In genomic region chr17:48571024-48571818, GRCh38 we compare ENCODE assay signal across 9 cellular contexts. TPM values are rescaled to one million over a fixed set of nuclear protein-coding genes. Genes with fewer than 3 reads are reported as not detected.
DNase-seq lines count a peak whose midpoint lies in the region; ATAC-seq, FAIRE-seq and TF ChIP-seq lines count a peak whose summit lies in the region.
"Had no signal": no experiment of that assay in that cellular context is flagged by ENCODE, and none has a peak within 500 bp of the region (broad histone marks: within the 10 kb centered on the region; RNA-seq: fewer than 3 reads in every experiment).

No MANE protein-coding gene starts in this region.

- 0% methylated on average over 12 of the region's 26 CpGs; no CpG with 5 or more reads in 1 of the 2 experiments for WGBS in IMR-90 (ENCODE audit: extremely low coverage in 2 of 2, insufficient read length in 1 of 2), 2 experiments

- no peaks in the 10 kb centered on the region for H3K27me3 Mint-ChIP-seq in progenitor cell of endocrine pancreas

- peak overlapping the region; percentile 75 for H2BK15ac ChIP-seq in IMR-90 (ENCODE audit: low read depth, low read length)

- peak overlapping the region; percentile 77 to 97 for H4K8ac ChIP-seq in IMR-90 (ENCODE audit: low read depth in 2 of 2, low read length in 2 of 2)

- peak overlapping the region; percentile 71 for H3K27ac Mint-ChIP-seq in progenitor cell of endocrine pancreas
- H3K27ac Mint-ChIP-seq: activated naive CD4-positive, alpha-beta T cell treated with anti-CD3 and anti-CD28 coated beads, Interleukin-2, amount 50 U/mL, for 24 hours; CD4-positive, alpha-beta T cell had no signal

- peak overlapping the region; percentile 98 for H3K14ac ChIP-seq in IMR-90 (replicated peaks; ENCODE audit: low read depth, low read length)

- H2AFZ ChIP-seq in IMR-90 (replicated peaks; ENCODE audit: low read length, poor library complexity) (peak overlapping the region; percentile 15), endothelial cell of umbilical vein (ENCODE audit: low read depth, low read length) (no peak overlapping the region)

- H3K9me1 ChIP-seq in IMR-90 (ENCODE audit: insufficient read depth, low read length) (peaks cover 13% of the 10 kb centered on the region), endothelial cell of umbilical vein (replicated peaks; ENCODE audit: control insufficient read depth, extremely low read depth, insufficient read depth, low read length) (no peaks in the 10 kb centered on the region)

- H3K56ac ChIP-seq in IMR-90 (ENCODE audit: extremely low read depth, insufficient read depth, low read length) = peak overlapping the region; percentile 96

- DNase-seq in IMR-90 (peak; percentile 71), endothelial cell of umbilical vein (ENCODE audit: low read depth, low spot score) (peak; percentile 80), progenitor cell of endocrine pancreas (ENCODE audit: low spot score, unreplicated experiment) (no peak), OCI-M2 (lab: John Stamatoyannopoulos, UW; ENCODE audit: unreplicated experiment) (no peak)
- no peak for DNase-seq in effector CD8-positive, alpha-beta T cell (lab: John Stamatoyannopoulos, UW)
- DNase-seq in activated CD4-positive, alpha-beta T cell treated with anti-CD3 and anti-CD28 coated beads, Interleukin-2, amount 50 U/mL, for 48 hours = no peak
- DNase-seq: activated CD4-positive, alpha-beta T cell treated with anti-CD3 and anti-CD28 coated beads for 1 hour; CD4-positive, alpha-beta T cell had no signal

- H4K20me1 ChIP-seq in IMR-90 (ENCODE audit: insufficient read depth, low read length) = peaks cover 12% of the 10 kb centered on the region
- H4K20me1 ChIP-seq in endothelial cell of umbilical vein (replicated peaks; ENCODE audit: control insufficient read depth, extremely low read depth, insufficient read depth, low read length) = no peaks in the 10 kb centered on the region

- H3K27ac ChIP-seq in IMR-90 (ENCODE audit: insufficient read depth, low read length) (peak overlapping the region; percentile 99), endothelial cell of umbilical vein (ENCODE audit: insufficient read depth, low read depth, low read length) (peak overlapping the region; percentile 68)

- peaks cover 14% of the 10 kb centered on the region for H3K4me1 Mint-ChIP-seq in progenitor cell of endocrine pancreas (ENCODE audit: low read depth)

- no peak for TF ChIP-seq CTCF in IMR-90 (conservative IDR thresholded peaks at IDR 0.05; ENCODE audit: low read depth, low read length)
- TF ChIP-seq CTCF in endothelial cell of umbilical vein (IDR thresholded peaks at IDR 0.05; ENCODE audit: extremely low read depth in 1 of 2, insufficient read depth in 1 of 2, low read depth in 1 of 2, low read length in 2 of 2) = no peak
- no peak for TF ChIP-seq CTCF in progenitor cell of endocrine pancreas (IDR thresholded peaks at IDR 0.05; ENCODE audit: unreplicated experiment)

- H3K4ac ChIP-seq in IMR-90 (ENCODE audit: low read depth, low read length) = peak overlapping the region; percentile 97

- intact Hi-C loops in IMR-90 (cut with micrococcal nuclease) = loop anchor here (2.0 kb wide), 1 partner anchor 22 kb away; the partner anchor contains the start of gene HOXB5
- intact Hi-C loops in endothelial cell of umbilical vein (cut with micrococcal nuclease) = loop anchor here (2.0 kb wide), 1 partner anchor 14 kb away; no protein-coding TSS in a partner anchor

- H3K36me3 ChIP-seq in IMR-90 (ENCODE audit: control insufficient read depth, insufficient read depth, low read length) (peaks cover 56% of the 10 kb centered on the region), endothelial cell of umbilical vein (ENCODE audit: control insufficient read depth in 2 of 2, extremely low read depth in 1 of 2, insufficient read depth in 2 of 2, low read length in 2 of 2) (peaks cover 0 to 3% of the 10 kb centered on the region in 2 experiments)

- peak overlapping the region; percentile 50 for H3K4me3 Mint-ChIP-seq in progenitor cell of endocrine pancreas (ENCODE audit: low read depth)
- H3K4me3 Mint-ChIP-seq: activated naive CD4-positive, alpha-beta T cell treated with anti-CD3 and anti-CD28 coated beads, Interleukin-2, amount 50 U/mL, for 24 hours; CD4-positive, alpha-beta T cell had no signal

- peak overlapping the region; percentile 95 for H4K91ac ChIP-seq in IMR-90 (ENCODE audit: insufficient read depth, low read depth, low read length)

- H3K23ac ChIP-seq in IMR-90 (ENCODE audit: low read depth, low read length) = peak overlapping the region; percentile 100

- H2BK120ac ChIP-seq in IMR-90 (ENCODE audit: low read depth, low read length) = peak overlapping the region; percentile 78

- peak overlapping the region; percentile 90 for H2BK20ac ChIP-seq in IMR-90 (ENCODE audit: low read depth, low read length)

- no peaks in the 10 kb centered on the region for H3K9me3 ChIP-seq in IMR-90 (ENCODE audit: control insufficient read depth, insufficient read depth, low read length)
- no peaks in the 10 kb centered on the region for H3K9me3 ChIP-seq in endothelial cell of umbilical vein (replicated peaks; ENCODE audit: control insufficient read depth, insufficient read depth, low read length)

- no peaks in the 10 kb centered on the region for H3K9me3 Mint-ChIP-seq in progenitor cell of endocrine pancreas (ENCODE audit: low read depth)
- H3K9me3 Mint-ChIP-seq: activated naive CD4-positive, alpha-beta T cell treated with anti-CD3 and anti-CD28 coated beads, Interleukin-2, amount 50 U/mL, for 24 hours; CD4-positive, alpha-beta T cell had no signal

- H3K27me3 ChIP-seq in IMR-90 (ENCODE audit: control insufficient read depth, insufficient read depth, low read length) (no peaks in the 10 kb centered on the region), endothelial cell of umbilical vein (ENCODE audit: control insufficient read depth in 2 of 2, insufficient read depth in 2 of 2, low read length in 2 of 2) (no peaks in the 10 kb centered on the region)

- H2BK5ac ChIP-seq in IMR-90 (ENCODE audit: low read depth, low read length, poor library complexity, severe bottlenecking) = peak overlapping the region; percentile 99

- H3K18ac ChIP-seq in IMR-90 (ENCODE audit: low read depth, low read length) = peak overlapping the region; percentile 73

- H4K5ac ChIP-seq in IMR-90 (ENCODE audit: low read depth, low read length) = peak overlapping the region; percentile 79

- BruUV-seq in IMR-90 (replicated peaks; lab: Mats Ljungman, UMichigan) = no TSS peak
- BruUV-seq in endothelial cell of umbilical vein (replicated peaks; lab: Mats Ljungman, UMichigan) = no TSS peak

- no peaks in the 10 kb centered on the region for H3K36me3 Mint-ChIP-seq in progenitor cell of endocrine pancreas (ENCODE audit: insufficient read depth)
- H3K36me3 Mint-ChIP-seq: activated naive CD4-positive, alpha-beta T cell treated with anti-CD3 and anti-CD28 coated beads, Interleukin-2, amount 50 U/mL, for 24 hours had no signal

- peak; percentile 77 for FAIRE-seq in endothelial cell of umbilical vein (lab: Jason Lieb, UNC)

- CTCF ChIA-PET in IMR-90 (lab: Yijun Ruan, JAX) (no interaction called here), endothelial cell of umbilical vein (lab: Charles Lee) (interaction anchor here (1.1 to 6.1 kb wide), 4 partner anchors 12 to 77 kb away, joined by 3 to 28 read pairs (median 4); no protein-coding TSS in a partner anchor)

- H3K4me3 ChIP-seq in IMR-90 (ENCODE audit: insufficient read depth, low read depth, low read length) = peak overlapping the region; percentile 45
- peak overlapping the region in 2 of 3 experiments; percentile 14 to 53 for H3K4me3 ChIP-seq in endothelial cell of umbilical vein (replicated peaks in 1 of 3; ENCODE audit: insufficient read depth in 1 of 3, low read depth in 1 of 3, low read length in 3 of 3)

- in situ Hi-C loops in IMR-90 (cut with MboI; ENCODE audit: low sequenced_read_pairs) = no loop called here

- POLR2A ChIA-PET in IMR-90 (lab: Charles Lee; ENCODE audit: unreplicated experiment) (interaction anchor here (0.9 to 1.3 kb wide), 3 partner anchors 12 to 19 kb away, joined by 3 to 6 read pairs (median 3); no protein-coding TSS in a partner anchor), endothelial cell of umbilical vein (lab: Charles Lee) (no interaction called here)

- peak overlapping the region; percentile 96 for H3K9ac ChIP-seq in IMR-90 (ENCODE audit: low read depth, low read length)
- H3K9ac ChIP-seq in endothelial cell of umbilical vein (replicated peaks; ENCODE audit: extremely low read depth, insufficient read depth, low read length) = peak overlapping the region; percentile 60

- H3K79me1 ChIP-seq in IMR-90 (ENCODE audit: low read depth in 1 of 2, low read length in 2 of 2) = peaks cover 0 to 7% of the 10 kb centered on the region in 2 experiments; a peak in 1 of 4 replicates

- ATAC-seq in IMR-90 (ENCODE audit: low read depth) = no peak

- H3K4me2 ChIP-seq in IMR-90 (ENCODE audit: low read depth, low read length) (peak overlapping the region; percentile 83), endothelial cell of umbilical vein (ENCODE audit: insufficient read depth, low read length) (peak overlapping the region; percentile 80)

- TF ChIP-seq POLR2A in IMR-90 (IDR thresholded peaks at IDR 0.05; ENCODE audit: low read depth, low read length) (no peak), endothelial cell of umbilical vein (IDR thresholded peaks at IDR 0.05; ENCODE audit: low read depth, low read length) (peak; percentile 40)

- no peak for TF ChIP-seq RAD21 in IMR-90 (IDR thresholded peaks at IDR 0.05; ENCODE audit: low read length)

- H3K4me1 ChIP-seq in IMR-90 (ENCODE audit: control insufficient read depth, insufficient read depth, low read length) = peaks cover 41% of the 10 kb centered on the region
- peaks cover 94% of the 10 kb centered on the region for H3K4me1 ChIP-seq in endothelial cell of umbilical vein (ENCODE audit: control insufficient read depth, extremely low read depth, insufficient read depth, low read length)

- peak overlapping the region; percentile 82 for H2AK5ac ChIP-seq in IMR-90 (ENCODE audit: low read depth, low read length)

- H2AK9ac ChIP-seq in IMR-90 (replicated peaks; ENCODE audit: low read depth, low read length, poor library complexity) = peak overlapping the region; percentile 84

- H3K79me2 ChIP-seq in endothelial cell of umbilical vein (ENCODE audit: control insufficient read depth, insufficient read depth, low read length) = peaks cover 99% of the 10 kb centered on the region

- dilution Hi-C loops in IMR-90 (cut with HindIII; ENCODE audit: low sequenced_read_pairs, unreplicated experiment) = no loop called here
- dilution Hi-C loops in endothelial cell of umbilical vein (cut with MboI; ENCODE audit: extremely low pct_ligation_motif_present, low sequenced_read_pairs) = no loop called here

RNA-seq across cellular contexts. Expression of gene HOXB4, which starts 6.9 kb away (rescaled TPM):
- total RNA-seq in IMR-90 (2012; rRNA removed) (1.9 and 2.0 TPM in 2 replicates), endothelial cell of umbilical vein (11.2 and 13.1 TPM in 2 replicates), progenitor cell of endocrine pancreas (3.4 and 6.0 TPM in 2 replicates)
- polyA plus RNA-seq in IMR-90 (2012; rRNA removed) (7.8 and 8.5 TPM in 2 replicates), endothelial cell of umbilical vein (4.6 and 5.4 TPM in 2 replicates)
- 2.2 and 4.1 TPM in 2 replicates for polyA plus RNA-seq in IMR-90 (2012; cell fraction: cytosol; rRNA removed)
- 17.8 and 38.5 TPM in 2 replicates for polyA plus RNA-seq in IMR-90 (2012; cell fraction: nucleus; rRNA removed; ENCODE audit: low replicate concordance)
- polyA plus RNA-seq in endothelial cell of umbilical vein (2011; cell fraction: cytosol; rRNA removed) = 2.5 and 3.3 TPM in 2 replicates
- polyA plus RNA-seq in endothelial cell of umbilical vein (2011; cell fraction: nucleus; rRNA removed) = 13.6 and 14.6 TPM in 2 replicates
- polyA plus RNA-seq in endothelial cell of umbilical vein (2012) = 5.2 and 5.6 TPM in 2 replicates
- polyA minus RNA-seq in endothelial cell of umbilical vein = 3.6 and 4.6 TPM in 2 replicates
- polyA minus RNA-seq in endothelial cell of umbilical vein (2011; cell fraction: cytosol; rRNA and poly(A)+ RNA removed) = 0.51 TPM
- 8.2 and 8.8 TPM in 2 replicates for polyA minus RNA-seq in endothelial cell of umbilical vein (2011; cell fraction: nucleus; rRNA and poly(A)+ RNA removed)

RNA-seq across cellular contexts. Expression of gene HOXB3, which starts 18.8 kb away (rescaled TPM):
- total RNA-seq in IMR-90 (2012; rRNA removed) (6.3 and 8.6 TPM in 2 replicates), endothelial cell of umbilical vein (45.0 and 56.6 TPM in 2 replicates), progenitor cell of endocrine pancreas (19.4 and 32.1 TPM in 2 replicates)
- polyA plus RNA-seq in IMR-90 (2012; rRNA removed) (59.6 and 76.4 TPM in 2 replicates), endothelial cell of umbilical vein (29.6 and 33.0 TPM in 2 replicates)
- polyA plus RNA-seq in IMR-90 (2012; cell fraction: cytosol; rRNA removed) = 31.9 and 71.7 TPM in 2 replicates
- polyA plus RNA-seq in IMR-90 (2012; cell fraction: nucleus; rRNA removed; ENCODE audit: low replicate concordance) = 383 and 595 TPM in 2 replicates
- polyA plus RNA-seq in endothelial cell of umbilical vein (2011; cell fraction: cytosol; rRNA removed) = 7.9 and 11.6 TPM in 2 replicates
- polyA plus RNA-seq in endothelial cell of umbilical vein (2011; cell fraction: nucleus; rRNA removed) = 81.4 and 85.1 TPM in 2 replicates
- 19.0 and 19.8 TPM in 2 replicates for polyA plus RNA-seq in endothelial cell of umbilical vein (2012)
- polyA minus RNA-seq in endothelial cell of umbilical vein = 7.7 and 13.3 TPM in 2 replicates
- 1.3 TPM for polyA minus RNA-seq in endothelial cell of umbilical vein (2011; cell fraction: cytosol; rRNA and poly(A)+ RNA removed)
- polyA minus RNA-seq in endothelial cell of umbilical vein (2011; cell fraction: nucleus; rRNA and poly(A)+ RNA removed) = 18.1 and 32.3 TPM in 2 replicates

RNA-seq across cellular contexts. Expression of gene HOXB5, which starts 22.4 kb away (rescaled TPM):
- total RNA-seq in IMR-90 (2012; rRNA removed) (0.54 and 0.56 TPM in 2 replicates), endothelial cell of umbilical vein (7.3 and 8.5 TPM in 2 replicates), progenitor cell of endocrine pancreas (2.1 and 5.6 TPM in 2 replicates)
- polyA plus RNA-seq in IMR-90 (2012; rRNA removed) (18.0 and 18.1 TPM in 2 replicates), endothelial cell of umbilical vein (2.0 and 2.6 TPM in 2 replicates)
- 19.7 and 32.7 TPM in 2 replicates for polyA plus RNA-seq in IMR-90 (2012; cell fraction: cytosol; rRNA removed)
- 13.4 and 16.5 TPM in 2 replicates for polyA plus RNA-seq in IMR-90 (2012; cell fraction: nucleus; rRNA removed; ENCODE audit: low replicate concordance)
- 1.0 and 1.1 TPM in 2 replicates for polyA plus RNA-seq in endothelial cell of umbilical vein (2011; cell fraction: cytosol; rRNA removed)
- polyA plus RNA-seq in endothelial cell of umbilical vein (2011; cell fraction: nucleus; rRNA removed) = 13.1 and 13.2 TPM in 2 replicates
- 3.3 and 3.5 TPM in 2 replicates for polyA plus RNA-seq in endothelial cell of umbilical vein (2012)
- polyA minus RNA-seq in endothelial cell of umbilical vein = 0.57 and 0.58 TPM in 2 replicates
- polyA minus RNA-seq in endothelial cell of umbilical vein (2011; cell fraction: cytosol; rRNA and poly(A)+ RNA removed) = 0.82 TPM
- 2.5 and 2.6 TPM in 2 replicates for polyA minus RNA-seq in endothelial cell of umbilical vein (2011; cell fraction: nucleus; rRNA and poly(A)+ RNA removed)
- total RNA-seq: CD4-positive, alpha-beta T cell had no signal

RNA-seq across cellular contexts. Expression of gene HOXB2, which starts 26.3 kb away (rescaled TPM):
- total RNA-seq in IMR-90 (2012; rRNA removed) = 2.7 and 3.1 TPM in 2 replicates
- 29.9 and 33.8 TPM in 2 replicates for polyA plus RNA-seq in IMR-90 (2012; rRNA removed)
- polyA plus RNA-seq in IMR-90 (2012; cell fraction: cytosol; rRNA removed) = 31.5 and 50.7 TPM in 2 replicates
- polyA plus RNA-seq in IMR-90 (2012; cell fraction: nucleus; rRNA removed; ENCODE audit: low replicate concordance) = 69.3 and 123 TPM in 2 replicates
- 21.5 and 23.3 TPM in 2 replicates for total RNA-seq in endothelial cell of umbilical vein
- polyA plus RNA-seq in endothelial cell of umbilical vein = 14.1 and 16.8 TPM in 2 replicates
- polyA plus RNA-seq in endothelial cell of umbilical vein (2011; cell fraction: cytosol; rRNA removed) = 6.8 and 8.4 TPM in 2 replicates
- 12.1 and 13.9 TPM in 2 replicates for polyA plus RNA-seq in endothelial cell of umbilical vein (2011; cell fraction: nucleus; rRNA removed)
- polyA plus RNA-seq in endothelial cell of umbilical vein (2012) = 12.0 and 12.5 TPM in 2 replicates
- 3.1 and 3.5 TPM in 2 replicates for polyA minus RNA-seq in endothelial cell of umbilical vein
- not detected for polyA minus RNA-seq in endothelial cell of umbilical vein (2011; cell fraction: cytosol; rRNA and poly(A)+ RNA removed)
- 4.9 and 5.0 TPM in 2 replicates for polyA minus RNA-seq in endothelial cell of umbilical vein (2011; cell fraction: nucleus; rRNA and poly(A)+ RNA removed)
- 15.2 and 19.8 TPM in 2 replicates for total RNA-seq in progenitor cell of endocrine pancreas

RNA-seq across cellular contexts. Expression of gene HOXB6, which starts 33.6 kb away (rescaled TPM):
- 11.1 and 11.9 TPM in 2 replicates for total RNA-seq in IMR-90 (2012; rRNA removed)
- polyA plus RNA-seq in IMR-90 (2012; rRNA removed) = 42.2 and 48.1 TPM in 2 replicates
- polyA plus RNA-seq in IMR-90 (2012; cell fraction: cytosol; rRNA removed) = 66.4 and 75.0 TPM in 2 replicates
- polyA plus RNA-seq in IMR-90 (2012; cell fraction: nucleus; rRNA removed; ENCODE audit: low replicate concordance) = 27.7 and 38.2 TPM in 2 replicates
- 24.0 and 27.4 TPM in 2 replicates for total RNA-seq in endothelial cell of umbilical vein
- 8.8 and 10.0 TPM in 2 replicates for polyA plus RNA-seq in endothelial cell of umbilical vein
- polyA plus RNA-seq in endothelial cell of umbilical vein (2011; cell fraction: cytosol; rRNA removed) = 4.3 and 6.1 TPM in 2 replicates
- 42.1 and 47.5 TPM in 2 replicates for polyA plus RNA-seq in endothelial cell of umbilical vein (2011; cell fraction: nucleus; rRNA removed)
- 12.4 and 13.8 TPM in 2 replicates for polyA plus RNA-seq in endothelial cell of umbilical vein (2012)
- polyA minus RNA-seq in endothelial cell of umbilical vein = 3.9 and 7.0 TPM in 2 replicates
- polyA minus RNA-seq in endothelial cell of umbilical vein (2011; cell fraction: cytosol; rRNA and poly(A)+ RNA removed) = 2.8 TPM
- polyA minus RNA-seq in endothelial cell of umbilical vein (2011; cell fraction: nucleus; rRNA and poly(A)+ RNA removed) = 9.1 and 16.5 TPM in 2 replicates
- 0.96 and 3.1 TPM in 2 replicates for total RNA-seq in progenitor cell of endocrine pancreas
- total RNA-seq: CD4-positive, alpha-beta T cell had no signal

Comparison
In these comparisons a context has a peak if more than half of its experiments do, and no peak if none do; other contexts are left out.
1. DNase-seq: peak in IMR-90 (single experiment) and endothelial cell of umbilical vein (single experiment); none in progenitor cell of endocrine pancreas (single experiment), OCI-M2 (single experiment), effector CD8-positive, alpha-beta T cell (single experiment) and activated CD4-positive, alpha-beta T cell treated with anti-CD3 and anti-CD28 coated beads, Interleukin-2, amount 50 U/mL, for 48 hours (0 of 2).